In the genomic region with DNA sequence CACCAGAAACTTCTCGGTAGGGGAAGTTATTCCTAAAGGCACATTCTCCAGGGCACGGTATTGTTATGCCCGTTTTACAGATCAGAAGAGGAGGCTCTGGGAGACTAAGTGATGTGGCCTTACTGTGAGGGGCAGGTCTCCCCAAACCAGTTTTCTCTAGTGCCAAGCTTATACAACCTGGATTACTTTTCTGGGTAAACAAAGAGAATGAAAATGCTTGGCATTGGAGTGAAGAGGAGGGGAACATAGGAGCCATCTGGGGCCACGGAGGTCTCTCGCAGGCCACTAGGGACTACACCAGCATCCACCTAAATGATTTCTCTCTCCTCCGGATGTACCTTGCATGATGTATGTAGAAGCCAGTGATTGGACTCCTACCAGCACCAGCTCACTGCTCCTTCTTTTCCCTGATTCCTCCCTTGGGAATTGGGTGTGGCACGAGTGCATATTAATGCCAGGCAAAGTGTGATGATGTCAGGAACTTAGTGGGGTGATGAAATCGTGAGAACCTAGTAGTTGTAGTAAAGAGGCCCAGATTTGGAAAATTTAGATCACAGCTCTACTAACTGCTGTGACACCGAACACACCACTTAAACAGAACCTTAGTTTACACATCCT, we compare ENCODE assay signal across 8 cellular contexts. TPM values are rescaled to one million over a fixed set of nuclear protein-coding genes. Genes with fewer than 3 reads are reported as not detected.
DNase-seq lines count a peak whose midpoint lies in the region; ATAC-seq and TF ChIP-seq lines count a peak whose summit lies in the region.

No MANE protein-coding gene starts in this region.

- intact Hi-C loops in body of pancreas (cut with DNase I), result no loop called here
- intact Hi-C loops in lower leg skin (cut with DNase I; ENCODE audit: low total_unique reads), result no loop called here

- H3K4me3 ChIP-seq in body of pancreas, result peak overlapping the region; percentile 39 to 44
- peak overlapping the region; percentile 39 for H3K4me3 ChIP-seq in lower leg skin (ENCODE audit: low read depth, poor library complexity, severe bottlenecking)

- H3K36me3 ChIP-seq in body of pancreas (replicated peaks in 1 of 2; ENCODE audit: insufficient read depth in 1 of 2, low read depth in 2 of 2), result no peaks in the 10 kb centered on the region

- ATAC-seq in body of pancreas (peak; percentile 16), GM18861 (IDR thresholded peaks at IDR 0.05; ENCODE audit: unreplicated experiment) (no peak), HG03097 (IDR thresholded peaks at IDR 0.05; ENCODE audit: low FRiP score, unreplicated experiment) (no peak)

- TF ChIP-seq CTCF in body of pancreas (IDR thresholded peaks at IDR 0.05) (no peak), lower leg skin (IDR thresholded peaks at IDR 0.05) (no peak)

- TF ChIP-seq POLR2A in body of pancreas (IDR thresholded peaks at IDR 0.05) (no peak), lower leg skin (IDR thresholded peaks at IDR 0.05) (no peak)

- peaks cover 31% of the 10 kb centered on the region for H3K4me1 ChIP-seq in body of pancreas

- no peaks in the 10 kb centered on the region for H3K27me3 ChIP-seq in body of pancreas

- DNase-seq in EL (peak; percentile 71), NCI-H1105 treated with DMSO at 0.1 percent for 48 hours (lab: John Stamatoyannopoulos, UW) (peak; percentile 50), body of pancreas (peak in 3 of 4 donors; percentile 13 to 19 (median 15)), lower leg skin (ENCODE audit: low spot score in 2 of 2) (peak in 1 of 2 donors; percentile 17)
- no peak for DNase-seq in effector CD8-positive, alpha-beta T cell (lab: John Stamatoyannopoulos, UW)
- DNase-seq in activated CD4-positive, alpha-beta T cell treated with anti-CD3 and anti-CD28 coated beads, Interleukin-2, amount 50 U/mL, for 4 hours, result no peak

- no peaks in the 10 kb centered on the region for H3K9me3 ChIP-seq in body of pancreas

- 17 to 18% methylated on average over 9 of the region's 9 CpGs for WGBS in body of pancreas, 2 donors
- WGBS in lower leg skin, 2 donors, result 32 to 38% methylated on average over 9 of the region's 9 CpGs

- peak overlapping the region in 1 of 4 donors; percentile 72 for H3K27ac ChIP-seq in body of pancreas

RNA-seq across cellular contexts. Expression of a gene that starts 0.7 kb away (rescaled TPM):
- total RNA-seq in body of pancreas, result 10 to 100 TPM; 41.5 to 50.8 TPM
- total RNA-seq in lower leg skin, result 10 to 100 TPM; 35.1 to 63.2 (median 42.3) TPM

Comparison
In these comparisons a context has a peak if more than half of its experiments do, and no peak if none do; other contexts are left out.
1. DNase-seq: peak in EL (single experiment), NCI-H1105 treated with DMSO at 0.1 percent for 48 hours (single experiment) and body of pancreas (3 of 4); none in effector CD8-positive, alpha-beta T cell (single experiment) and activated CD4-positive, alpha-beta T cell treated with anti-CD3 and anti-CD28 coated beads, Interleukin-2, amount 50 U/mL, for 4 hours (0 of 2).